16 cellular contexts compared by ENCODE assay signal in the genomic region with DNA sequence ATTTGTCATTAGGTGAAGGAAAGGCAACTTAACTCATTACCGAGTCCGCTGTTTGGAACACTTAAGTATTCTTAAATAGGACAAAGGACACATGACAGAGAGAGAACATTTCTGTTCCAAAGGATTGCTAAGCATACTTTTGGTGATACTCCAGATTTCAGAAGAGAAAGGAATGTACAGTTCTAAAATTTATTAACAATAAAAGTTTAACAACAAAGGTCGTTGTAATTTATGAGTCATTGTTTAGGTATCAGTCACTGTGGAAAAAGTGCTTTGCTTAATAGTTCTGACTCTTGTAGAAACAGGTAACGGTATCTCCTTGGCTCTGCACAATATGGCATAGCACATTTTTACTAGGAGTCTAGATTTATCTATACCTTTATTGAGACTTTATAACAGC. TPM values are rescaled to one million over a fixed set of nuclear protein-coding genes. Genes with fewer than 3 reads are reported as not detected.
A peak's percentile ranks its signal among the peaks of the same experiment; 100 is the strongest.
DNase-seq lines count a peak whose midpoint lies in the region; ATAC-seq, FAIRE-seq and TF ChIP-seq lines count a peak whose summit lies in the region.
"Had no signal": no experiment of that assay in that cellular context is flagged by ENCODE, and none has a peak within 500 bp of the region (broad histone marks: within the 10 kb centered on the region; RNA-seq: fewer than 3 reads in every experiment).

No MANE protein-coding gene starts in this region.

- CTCF ChIA-PET in BJ (lab: Yijun Ruan, JAX), result interaction anchor here (0.7 to 1.1 kb wide), 2 partner anchors 50 to 242 kb away, joined by 3 read pairs; no protein-coding TSS in a partner anchor

- intact Hi-C loops in kidney (cut with DNase I), result no loop called here

- no peak for FAIRE-seq in kidney (lab: Jason Lieb, UNC)

- H3K36me3 ChIP-seq in BJ (ENCODE audit: control insufficient read depth, insufficient read depth, low read length) (no peaks in the 10 kb centered on the region), kidney (ENCODE audit: control insufficient read depth in 1 of 2, insufficient read depth in 2 of 2, low read length in 2 of 2) (no peaks in the 10 kb centered on the region)
- H3K36me3 ChIP-seq: transverse colon had no signal

- H3K9me3 ChIP-seq in kidney (ENCODE audit: control insufficient read depth in 1 of 2, low read length in 2 of 2), result peaks cover 0 to 4% of the 10 kb centered on the region in 2 donors
- H3K9me3 ChIP-seq: transverse colon had no signal

- no peak overlapping the region for H3K27ac ChIP-seq in kidney (ENCODE audit: low read depth in 2 of 2, low read length in 2 of 2)
- H3K27ac ChIP-seq: KMS-11, transverse colon had no signal

- H3K4me1 ChIP-seq in kidney (ENCODE audit: control insufficient read depth in 1 of 2, insufficient read depth in 1 of 2, low read depth in 1 of 2, low read length in 2 of 2), result peaks cover 0 to 5% of the 10 kb centered on the region in 2 donors
- H3K4me1 ChIP-seq: transverse colon had no signal

- POLR2A ChIA-PET in BJ (lab: Charles Lee), result no interaction called here

- ATAC-seq in HG02623 (IDR thresholded peaks at IDR 0.05; ENCODE audit: unreplicated experiment), result no peak
- ATAC-seq: left cardiac atrium had no signal

- no peaks in the 10 kb centered on the region for H3K27me3 ChIP-seq in BJ (ENCODE audit: control insufficient read depth, insufficient read depth, low read length)
- H3K27me3 ChIP-seq: transverse colon had no signal

- peak; percentile 31 for DNase-seq in BJ (ENCODE audit: low read depth)
- DNase-seq in LoVo (ENCODE audit: low spot score), result peak; percentile 32
- DNase-seq in cardiac fibroblast (ENCODE audit: low read depth in 2 of 2), result peak; percentile 28 to 78
- DNase-seq in kidney tubule cell (ENCODE audit: low spot score), result peak; percentile 75
- DNase-seq in T-helper 1 cell, result no peak
- no peak for DNase-seq in SIG-M5 treated with dmso at 0.1 percent for 504 hours (lab: John Stamatoyannopoulos, UW; ENCODE audit: unreplicated experiment)
- DNase-seq in kidney, result no peak
- DNase-seq: caudate nucleus, left cardiac atrium, NCI-H1105 treated with DMSO at 0.1 percent for 48 hours, NCI-H526 treated with DMSO at 0.1 percent for 48 hours, T-helper 9 cell, transverse colon had no signal

- TF ChIP-seq CTCF in BJ (IDR thresholded peaks at IDR 0.05; ENCODE audit: insufficient read depth, low read depth, low read length) (no peak), cardiac fibroblast (IDR thresholded peaks at IDR 0.05; ENCODE audit: low read depth, low read length) (no peak), kidney (IDR thresholded peaks at IDR 0.05; ENCODE audit: borderline replicate concordance, extremely low read depth, insufficient read depth) (no peak)

- H3K4me3 ChIP-seq in BJ (ENCODE audit: low read depth, low read length), result no peak overlapping the region
- H3K4me3 ChIP-seq in cardiac fibroblast (replicated peaks in 1 of 2; ENCODE audit: low read depth in 2 of 2, low read length in 2 of 2), result no peak overlapping the region
- no peak overlapping the region for H3K4me3 ChIP-seq in kidney (ENCODE audit: low read length in 2 of 2)
- H3K4me3 ChIP-seq: transverse colon had no signal

- no peak overlapping the region for H3K9ac ChIP-seq in kidney (ENCODE audit: low read length in 2 of 2)
- H3K9ac ChIP-seq: KMS-11 had no signal

RNA-seq across cellular contexts. Expression of gene PAM, which starts 36.3 kb away (rescaled TPM):
- polyA plus RNA-seq in BJ (2011; rRNA removed) (256 and 389 TPM in 2 replicates), kidney (ENCODE audit: insufficient read depth, low read depth, low replicate concordance) (158 TPM)
- polyA minus RNA-seq in BJ (2011; rRNA and poly(A)+ RNA removed), result 132 and 143 TPM in 2 replicates
- total RNA-seq in kidney, result 293 TPM
- total RNA-seq: OCI-LY7 had no signal

Comparison
In these comparisons a context has a peak if more than half of its experiments do, and no peak if none do; other contexts are left out.
1. DNase-seq: peak in BJ (single experiment), LoVo (single experiment), cardiac fibroblast (2 of 2) and kidney tubule cell (single experiment); none in T-helper 1 cell (0 of 5), SIG-M5 treated with dmso at 0.1 percent for 504 hours (single experiment) and kidney (single experiment).